ENCODE assay signal across 1 cellular context in genomic region chr17:75240394-75241142, GRCh38.
TF ChIP-seq lines count a peak whose summit lies in the region.

No MANE protein-coding gene starts in this region.

TF ChIP-seq in K562, 482 proteins besides CTCF, POLR2A, EP300 and RAD21 (continued from another document and continues in another):
- TF ChIP-seq RREB1 (CRISPR knock-in tag; IDR thresholded peaks at IDR 0.05): no peak
- peak; percentile 53 to 68 for TF ChIP-seq NRF1 (conservative IDR thresholded peaks at IDR 0.05 in 1 of 2, IDR thresholded peaks at IDR 0.05 in 1 of 2)
- TF ChIP-seq ZKSCAN8 (CRISPR knock-in tag; IDR thresholded peaks at IDR 0.05): no peak
- no peak for TF ChIP-seq MCM7 (IDR thresholded peaks at IDR 0.05)
- peak; percentile 66 for TF ChIP-seq ZFX (CRISPR knock-in tag; IDR thresholded peaks at IDR 0.05)
- TF ChIP-seq TFAM (CRISPR knock-in tag; conservative IDR thresholded peaks at IDR 0.05): no peak
- TF ChIP-seq SIRT6 (IDR thresholded peaks at IDR 0.05; ENCODE audit: low read depth, low read length): no peak
- TF ChIP-seq XRCC5 (IDR thresholded peaks at IDR 0.05; ENCODE audit: low read depth, low read length): 0 out of 2 replicates have a peak, but pooled peaks have one; percentile 34
- TF ChIP-seq ZNF239 (CRISPR knock-in tag; IDR thresholded peaks at IDR 0.05): no peak
- TF ChIP-seq ZBTB49 (CRISPR knock-in tag; IDR thresholded peaks at IDR 0.05; ENCODE audit: borderline replicate concordance): no peak
- TF ChIP-seq LEF1 (IDR thresholded peaks at IDR 0.05): no peak
- no peak for TF ChIP-seq YBX1 (IDR thresholded peaks at IDR 0.05)
- no peak for TF ChIP-seq ZC3H11A (IDR thresholded peaks at IDR 0.05; ENCODE audit: low read depth, low read length)
- no peak for TF ChIP-seq BCLAF1 (IDR thresholded peaks at IDR 0.05; ENCODE audit: borderline replicate concordance in 1 of 2, control insufficient read depth in 1 of 2, low read depth in 2 of 2, low read length in 1 of 2)
- TF ChIP-seq ZBTB2 (IDR thresholded peaks at IDR 0.05): no peak
- TF ChIP-seq MITF (IDR thresholded peaks at IDR 0.05): no peak; the same call in 1 of the 2 replicates
- peak; percentile 66; the same call in 1 of the 2 replicates for TF ChIP-seq PKNOX1 (IDR thresholded peaks at IDR 0.05)
- no peak; the same call in 1 of the 2 replicates for TF ChIP-seq NBN (IDR thresholded peaks at IDR 0.05; ENCODE audit: low read depth)
- TF ChIP-seq SMAD4 (CRISPR knock-in tag; conservative IDR thresholded peaks at IDR 0.05): no peak
- TF ChIP-seq PHF21A (IDR thresholded peaks at IDR 0.05; ENCODE audit: borderline replicate concordance, low read depth): 0 out of 2 replicates have a peak, but pooled peaks have one; percentile 38
- no peak for TF ChIP-seq ZNF318 (IDR thresholded peaks at IDR 0.05; ENCODE audit: borderline replicate concordance in 1 of 2, low read depth in 1 of 2)
- no peak for TF ChIP-seq ZEB2 (IDR thresholded peaks at IDR 0.05)
- no peak for TF ChIP-seq ZNF277 (CRISPR knock-in tag; IDR thresholded peaks at IDR 0.05; ENCODE audit: borderline replicate concordance)
- no peak for TF ChIP-seq XRCC3 (IDR thresholded peaks at IDR 0.05)
